In the genomic region with DNA sequence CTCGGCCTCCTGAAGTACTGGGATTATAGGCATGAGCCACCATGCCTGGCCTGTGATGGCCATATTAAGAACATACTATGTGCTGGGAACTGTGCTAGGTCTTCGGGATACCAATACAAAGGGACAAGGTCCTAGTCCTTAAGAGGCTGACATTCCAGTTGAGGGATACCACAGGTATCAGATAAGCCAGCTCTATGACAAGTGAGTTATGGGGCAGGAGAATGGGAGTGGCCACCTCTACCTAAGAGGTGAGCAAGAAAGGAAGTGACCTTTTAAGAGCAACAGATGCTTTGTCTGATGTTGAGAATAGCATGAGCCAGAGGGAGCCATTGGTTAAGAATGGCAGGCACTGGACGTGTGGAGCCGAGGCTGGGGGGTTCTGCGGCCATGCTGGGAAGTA, we compare ENCODE assay signal across 20 cellular contexts. TPM values are rescaled to one million over a fixed set of nuclear protein-coding genes. Genes with fewer than 3 reads are reported as not detected.
DNase-seq lines count a peak whose midpoint lies in the region; ATAC-seq, FAIRE-seq and TF ChIP-seq lines count a peak whose summit lies in the region.
"Had no signal": no experiment of that assay in that cellular context is flagged by ENCODE, and none has a peak within 500 bp of the region (broad histone marks: within the 10 kb centered on the region; RNA-seq: fewer than 3 reads in every experiment).

No MANE protein-coding gene starts in this region.

- POLR2A ChIA-PET in H1 (lab: Charles Lee; ENCODE audit: partially characterized antibody), result interaction anchor here (1.0 to 1.7 kb wide), 4 partner anchors 13 to 409 kb away, joined by 3 to 11 read pairs (median 5); a partner anchor contains a TSS

- no peak overlapping the region for H4K8ac ChIP-seq in H1 (ENCODE audit: extremely low read depth, insufficient read depth, low read length)
- H4K8ac ChIP-seq in mesendoderm (ENCODE audit: low read depth, low read length), result no peak overlapping the region

- H3K36me3 ChIP-seq in H1 (ENCODE audit: control insufficient read depth in 2 of 4, insufficient read depth in 4 of 4, low read length in 3 of 4) (peaks cover 0 to 6% (median 1%) of the 10 kb centered on the region in 4 experiments; a peak in 4 of 8 replicates), mesendoderm (ENCODE audit: control insufficient read depth, insufficient read depth, low read length) (no peaks in the 10 kb centered on the region), thyroid gland (no peaks in the 10 kb centered on the region)

- H3K79me1 ChIP-seq in H1 (ENCODE audit: low read depth, low read length), result 0 out of 2 replicates have a peak, but pooled peaks cover 3% of the 10 kb centered on the region
- no peaks in the 10 kb centered on the region for H3K79me1 ChIP-seq in mesendoderm (ENCODE audit: low read length)

- TF ChIP-seq CTCF in H1 (IDR thresholded peaks at IDR 0.05; ENCODE audit: control extremely low read depth in 1 of 3, insufficient read depth in 1 of 3, low read depth in 1 of 3, low read length in 3 of 3) (no peak), progenitor cell of endocrine pancreas (IDR thresholded peaks at IDR 0.05; ENCODE audit: unreplicated experiment) (no peak), thyroid gland (IDR thresholded peaks at IDR 0.05) (no peak)

- TF ChIP-seq RAD21 in H1 (IDR thresholded peaks at IDR 0.05 in 1 of 2, conservative IDR thresholded peaks at IDR 0.05 in 1 of 2; ENCODE audit: low read depth in 2 of 2, low read length in 2 of 2), result no peak

- H3K9ac ChIP-seq in H1 (replicated peaks in 1 of 4; ENCODE audit: extremely low read depth in 1 of 4, low read depth in 3 of 4, low read length in 3 of 4) (no peak overlapping the region), mesendoderm (ENCODE audit: low read length) (no peak overlapping the region)
- H3K9ac ChIP-seq: GM23248 had no signal

- ATAC-seq in activated naive CD8-positive, alpha-beta T cell treated with anti-CD3 and anti-CD28 coated beads, Interleukin-2, amount 50 U/mL, for 24 hours, result no peak
- ATAC-seq: A549 had no signal

- TF ChIP-seq EP300 in H1 (IDR thresholded peaks at IDR 0.05; ENCODE audit: borderline replicate concordance in 1 of 2, low read depth in 2 of 2, low read length in 2 of 2), result no peak

- no peaks in the 10 kb centered on the region for H3K27me3 ChIP-seq in H1 (replicated peaks in 1 of 4; ENCODE audit: control insufficient read depth in 3 of 4, extremely low read depth in 1 of 4, insufficient read depth in 3 of 4, low read length in 3 of 4)
- H3K27me3 ChIP-seq in mesendoderm (ENCODE audit: insufficient read depth, low read length, poor library complexity), result no peaks in the 10 kb centered on the region
- no peaks in the 10 kb centered on the region for H3K27me3 ChIP-seq in thyroid gland

- H4K5ac ChIP-seq in H1 (ENCODE audit: insufficient read length, low read depth, low read length) (no peak overlapping the region), mesendoderm (ENCODE audit: low read length) (no peak overlapping the region)

- H3K4ac ChIP-seq in H1 (replicated peaks; ENCODE audit: insufficient read length, low read depth, low read length) (no peak overlapping the region), mesendoderm (ENCODE audit: low read depth, low read length) (no peak overlapping the region)

- H3K4me3 ChIP-seq in H1 (ENCODE audit: extremely low read depth in 1 of 4, insufficient read depth in 2 of 4, low read depth in 3 of 4, low read length in 4 of 4) (no peak overlapping the region), mesendoderm (ENCODE audit: low read length) (no peak overlapping the region), thyroid gland (replicated peaks in 1 of 3) (no peak overlapping the region)
- H3K4me3 ChIP-seq: A549, GM23248 had no signal

- H3K79me2 ChIP-seq in H1 (ENCODE audit: control insufficient read depth in 1 of 2, insufficient read depth in 2 of 2, low read length in 2 of 2) (no peaks in the 10 kb centered on the region), mesendoderm (ENCODE audit: control insufficient read depth, insufficient read depth, low read length) (no peaks in the 10 kb centered on the region)

- peak overlapping the region; percentile 10 for H4K91ac ChIP-seq in H1 (replicated peaks; ENCODE audit: insufficient read length, low read length)

- no peak overlapping the region for H3K4me3 Mint-ChIP-seq in activated naive CD8-positive, alpha-beta T cell treated with anti-CD3 and anti-CD28 coated beads, Interleukin-2, amount 50 U/mL, for 24 hours
- no peak overlapping the region for H3K4me3 Mint-ChIP-seq in activated naive CD8-positive, alpha-beta T cell treated with anti-CD3 and anti-CD28 coated beads for 36 hours
- no peak overlapping the region for H3K4me3 Mint-ChIP-seq in progenitor cell of endocrine pancreas (ENCODE audit: low read depth)
- H3K4me3 Mint-ChIP-seq: CD4-positive, alpha-beta T cell had no signal

- H3K56ac ChIP-seq in H1 (replicated peaks; ENCODE audit: insufficient read length, low read depth, low read length) (no peak overlapping the region), mesendoderm (ENCODE audit: low read length) (no peak overlapping the region)

- H3K14ac ChIP-seq in H1 (ENCODE audit: insufficient read length), result no peak overlapping the region

- H2BK15ac ChIP-seq in H1 (ENCODE audit: low read length) (0 out of 2 replicates have a peak overlapping the region, but pooled peaks have one; percentile 62), mesendoderm (replicated peaks; ENCODE audit: low read depth) (no peak overlapping the region)

- no peak overlapping the region for H2AK5ac ChIP-seq in H1 (ENCODE audit: low read depth, low read length)
- no peak overlapping the region for H2AK5ac ChIP-seq in mesendoderm (ENCODE audit: low read length)

- WGBS in H1 (ENCODE audit: extremely low coverage in 1 of 2, insufficient coverage in 1 of 2, insufficient read length in 1 of 2, insufficient replicate concordance in 2 of 2, low coverage in 1 of 2, low lambda C conversion rate in 2 of 2, missing lambda C conversion rate in 1 of 2), 2 experiments, result 91% methylated on average over 5 of the region's 5 CpGs; no CpG with 5 or more reads in 1 of the 2 experiments
- WGBS in mesendoderm (ENCODE audit: extremely low coverage, insufficient coverage, low lambda C conversion rate), result no CpG with 5 or more reads among the region's 5 CpGs
- 94 to 98% methylated on average over 5 of the region's 5 CpGs for WGBS in thyroid gland, 2 donors

- TF ChIP-seq POLR2A in H1 (IDR thresholded peaks at IDR 0.05; ENCODE audit: control extremely low read depth in 1 of 2, low read depth in 2 of 2, low read length in 2 of 2) (no peak), thyroid gland (IDR thresholded peaks at IDR 0.05) (no peak)

- peaks cover 3% of the 10 kb centered on the region for H3K4me1 Mint-ChIP-seq in activated naive CD8-positive, alpha-beta T cell treated with anti-CD3 and anti-CD28 coated beads, Interleukin-2, amount 50 U/mL, for 24 hours
- peaks cover 19% of the 10 kb centered on the region for H3K4me1 Mint-ChIP-seq in activated naive CD8-positive, alpha-beta T cell treated with anti-CD3 and anti-CD28 coated beads for 36 hours
- peaks cover 4% of the 10 kb centered on the region for H3K4me1 Mint-ChIP-seq in progenitor cell of endocrine pancreas (ENCODE audit: low read depth)

- H3K27ac ChIP-seq in H1 (ENCODE audit: low read depth, low read length), result no peak overlapping the region
- no peak overlapping the region for H3K27ac ChIP-seq in mesendoderm (ENCODE audit: low read depth, low read length)
- H3K27ac ChIP-seq in thyroid gland, result no peak overlapping the region
- H3K27ac ChIP-seq: 22Rv1, A549, C4-2B, GM23248 had no signal

- no peaks in the 10 kb centered on the region for H4K20me1 ChIP-seq in H1 (replicated peaks in 1 of 2; ENCODE audit: control insufficient read depth in 1 of 2, insufficient read depth in 2 of 2, low read length in 2 of 2)

- no peak for DNase-seq in activated naive CD8-positive, alpha-beta T cell treated with anti-CD3 and anti-CD28 coated beads, Interleukin-2, amount 50 U/mL, for 24 hours
- no peak for DNase-seq in activated naive CD8-positive, alpha-beta T cell treated with anti-CD3 and anti-CD28 coated beads for 36 hours
- DNase-seq in H1 (ENCODE audit: low read depth in 1 of 2, low spot score in 2 of 2) (no peak), mesendoderm (peak; percentile 51), progenitor cell of endocrine pancreas (ENCODE audit: low spot score, unreplicated experiment) (no peak), NCI-H1930 (lab: John Stamatoyannopoulos, UW) (no peak), NCI-H2171 treated with DMSO at 0.1 percent for 48 hours (lab: John Stamatoyannopoulos, UW) (no peak), thyroid gland (no peak)
- DNase-seq: Caco-2; CD4-positive, alpha-beta T cell; GM23248; HCEC 1CT had no signal

- peak overlapping the region; percentile 28 for H3K27ac Mint-ChIP-seq in activated naive CD8-positive, alpha-beta T cell treated with anti-CD3 and anti-CD28 coated beads, Interleukin-2, amount 50 U/mL, for 24 hours
- no peak overlapping the region for H3K27ac Mint-ChIP-seq in activated naive CD8-positive, alpha-beta T cell treated with anti-CD3 and anti-CD28 coated beads for 36 hours
- H3K27ac Mint-ChIP-seq in progenitor cell of endocrine pancreas, result peak overlapping the region; percentile 7
- H3K27ac Mint-ChIP-seq: CD4-positive, alpha-beta T cell had no signal

- peaks cover under 1% of the 10 kb centered on the region for H3K23me2 ChIP-seq in H1 (ENCODE audit: low read depth, low read length)

- no peak overlapping the region for H2BK12ac ChIP-seq in H1 (ENCODE audit: low read depth, low read length)

- no peaks in the 10 kb centered on the region for H3K9me3 Mint-ChIP-seq in activated naive CD8-positive, alpha-beta T cell treated with anti-CD3 and anti-CD28 coated beads, Interleukin-2, amount 50 U/mL, for 24 hours
- H3K9me3 Mint-ChIP-seq in activated naive CD8-positive, alpha-beta T cell treated with anti-CD3 and anti-CD28 coated beads for 36 hours, result no peaks in the 10 kb centered on the region
- H3K9me3 Mint-ChIP-seq in progenitor cell of endocrine pancreas (ENCODE audit: low read depth), result no peaks in the 10 kb centered on the region
- H3K9me3 Mint-ChIP-seq: CD4-positive, alpha-beta T cell had no signal

- no peak for FAIRE-seq in H1 (lab: Jason Lieb, UNC)
- FAIRE-seq: A549, D721Med, G401.6, GM12892, GM18507, H54 had no signal

- H2AFZ ChIP-seq in H1 (ENCODE audit: low read length), result no peak overlapping the region
- H2AFZ ChIP-seq: GM23248 had no signal

- peaks cover 3% of the 10 kb centered on the region for H3K27me3 Mint-ChIP-seq in activated naive CD8-positive, alpha-beta T cell treated with anti-CD3 and anti-CD28 coated beads, Interleukin-2, amount 50 U/mL, for 24 hours
- no peaks in the 10 kb centered on the region for H3K27me3 Mint-ChIP-seq in activated naive CD8-positive, alpha-beta T cell treated with anti-CD3 and anti-CD28 coated beads for 36 hours
- peaks cover 6% of the 10 kb centered on the region for H3K27me3 Mint-ChIP-seq in progenitor cell of endocrine pancreas
- H3K27me3 Mint-ChIP-seq: CD4-positive, alpha-beta T cell had no signal

- H3K4me2 ChIP-seq in H1 (ENCODE audit: insufficient read depth in 1 of 2, low read depth in 2 of 2, low read length in 2 of 2), result no peak overlapping the region
- H3K4me2 ChIP-seq in mesendoderm (ENCODE audit: low read length), result no peak overlapping the region
- H3K4me2 ChIP-seq: A549 had no signal

- H2BK120ac ChIP-seq in H1 (replicated peaks; ENCODE audit: low read depth, low read length) (no peak overlapping the region), mesendoderm (ENCODE audit: low read depth, low read length) (no peak overlapping the region)

- H3K4me1 ChIP-seq in H1 (replicated peaks in 1 of 4; ENCODE audit: control insufficient read depth in 3 of 4, insufficient read depth in 4 of 4, low read length in 3 of 4) (peaks cover 4 to 20% (median 11%) of the 10 kb centered on the region in 4 experiments), mesendoderm (ENCODE audit: control insufficient read depth, low read depth, low read length) (peaks cover under 1% of the 10 kb centered on the region), thyroid gland (peaks cover 0 to under 1% of the 10 kb centered on the region in 2 donors)
- H3K4me1 ChIP-seq: Caco-2 had no signal

- H3K9me3 ChIP-seq in H1 (ENCODE audit: insufficient read depth in 2 of 2, low read depth in 1 of 2, low read length in 1 of 2) (no peaks in the 10 kb centered on the region), thyroid gland (no peaks in the 10 kb centered on the region)
- H3K9me3 ChIP-seq: A549, Caco-2 had no signal

- H2BK5ac ChIP-seq in H1 (ENCODE audit: low read depth, low read length) (no peak overlapping the region), mesendoderm (ENCODE audit: low read length) (no peak overlapping the region)

- H3K36me3 Mint-ChIP-seq in activated naive CD8-positive, alpha-beta T cell treated with anti-CD3 and anti-CD28 coated beads, Interleukin-2, amount 50 U/mL, for 24 hours (ENCODE audit: low read depth), result peaks cover 7% of the 10 kb centered on the region
- H3K36me3 Mint-ChIP-seq in activated naive CD8-positive, alpha-beta T cell treated with anti-CD3 and anti-CD28 coated beads for 36 hours, result peaks cover 3% of the 10 kb centered on the region
- peaks cover 7% of the 10 kb centered on the region for H3K36me3 Mint-ChIP-seq in progenitor cell of endocrine pancreas (ENCODE audit: insufficient read depth)

- no peak overlapping the region for H2BK20ac ChIP-seq in H1 (ENCODE audit: low read length)

- intact Hi-C loops in thyroid gland (cut with DNase I), result no loop called here

- CTCF ChIA-PET in H1 (lab: Charles Lee; ENCODE audit: partially characterized antibody), result interaction anchor here (0.6 to 0.7 kb wide), 2 partner anchors 27 to 47 kb away, joined by 3 to 4 read pairs; a partner anchor contains a TSS

- H3K23ac ChIP-seq in H1 (ENCODE audit: insufficient read length), result no peak overlapping the region
- no peak overlapping the region for H3K23ac ChIP-seq in mesendoderm (ENCODE audit: low read length)

- H3K18ac ChIP-seq in H1 (ENCODE audit: extremely low read depth, low read length) (no peak overlapping the region), mesendoderm (ENCODE audit: low read length) (no peak overlapping the region)

RNA-seq across cellular contexts. Expression of a gene that starts 27.0 kb away (rescaled TPM):
- total RNA-seq in activated naive CD8-positive, alpha-beta T cell treated with anti-CD3 and anti-CD28 coated beads for 36 hours, result 1 to 10 TPM; 7.0 to 7.1 TPM
- total RNA-seq in H1 (2021; fragmentation: NEBNext Ultra II Directional; extraction: Animal tissue kit (Norgen Biotek cat#: 25700)), result 2.6 and 3.3 TPM in 2 replicates
- 6.9 and 8.2 TPM in 2 replicates for polyA plus RNA-seq in H1 (2011; rRNA removed)
- polyA plus RNA-seq in H1 (2011; cell fraction: cytosol; rRNA removed), result 4.8 TPM
- polyA plus RNA-seq in H1 (2011; cell fraction: nucleus; rRNA removed), result 4.8 TPM
- 4.1 to 5.4 TPM (median 4.3 TPM) in 4 replicates for polyA plus RNA-seq in H1 (2012, experiment 1 of 2)
- 3.7 TPM for polyA plus RNA-seq in H1 (2012, experiment 2 of 2)
- polyA plus RNA-seq in H1 (2013, experiment 1 of 2), result 1.9 TPM
- 2.3 TPM for polyA plus RNA-seq in H1 (2013, experiment 2 of 2)
- 6.0 TPM in 2 replicates for polyA minus RNA-seq in H1 (2011; rRNA and poly(A)+ RNA removed)
- polyA minus RNA-seq in H1 (2011; cell fraction: cytosol; rRNA and poly(A)+ RNA removed), result 3.7 TPM
- polyA minus RNA-seq in H1 (2011; cell fraction: nucleus; rRNA and poly(A)+ RNA removed), result 7.1 TPM
- 1.2 TPM for polyA plus RNA-seq in mesendoderm (2013, experiment 1 of 2)
- polyA plus RNA-seq in mesendoderm (2013, experiment 2 of 2), result 1.6 TPM
- total RNA-seq in progenitor cell of endocrine pancreas (0.48 and 0.67 TPM in 2 replicates), thyroid gland (not detected)
- total RNA-seq: CD4-positive, alpha-beta T cell had no signal

RNA-seq across cellular contexts. Expression of a gene that starts 27.6 kb away (rescaled TPM):
- total RNA-seq in activated naive CD8-positive, alpha-beta T cell treated with anti-CD3 and anti-CD28 coated beads for 36 hours, result 10 to 100 TPM; 10.8 to 13.4 TPM
- total RNA-seq in H1 (2021; fragmentation: NEBNext Ultra II Directional; extraction: Animal tissue kit (Norgen Biotek cat#: 25700)), result 39.3 and 39.4 TPM in 2 replicates
- 39.0 and 57.7 TPM in 2 replicates for polyA plus RNA-seq in H1 (2011; rRNA removed)
- 56.6 TPM for polyA plus RNA-seq in H1 (2011; cell fraction: cytosol; rRNA removed)
- 36.5 TPM for polyA plus RNA-seq in H1 (2011; cell fraction: nucleus; rRNA removed)
- 36.5 to 48.1 TPM (median 44.0 TPM) in 4 replicates for polyA plus RNA-seq in H1 (2012, experiment 1 of 2)
- polyA plus RNA-seq in H1 (2012, experiment 2 of 2), result 15.0 TPM
- 27.2 TPM for polyA plus RNA-seq in H1 (2013, experiment 1 of 2)
- polyA plus RNA-seq in H1 (2013, experiment 2 of 2), result 28.8 TPM
- polyA minus RNA-seq in H1 (2011; rRNA and poly(A)+ RNA removed), result 24.2 and 26.3 TPM in 2 replicates
- 8.7 TPM for polyA minus RNA-seq in H1 (2011; cell fraction: cytosol; rRNA and poly(A)+ RNA removed)
- polyA minus RNA-seq in H1 (2011; cell fraction: nucleus; rRNA and poly(A)+ RNA removed), result 8.5 TPM
- 34.6 TPM for polyA plus RNA-seq in mesendoderm (2013, experiment 1 of 2)
- polyA plus RNA-seq in mesendoderm (2013, experiment 2 of 2), result 33.3 TPM
- total RNA-seq in progenitor cell of endocrine pancreas (27.9 and 35.4 TPM in 2 replicates), thyroid gland (10 to 100 TPM; 10.5 to 22.3 (median 13.5) TPM)

RNA-seq across cellular contexts. Expression of a gene that starts 27.7 kb away (rescaled TPM):
- total RNA-seq in activated naive CD8-positive, alpha-beta T cell treated with anti-CD3 and anti-CD28 coated beads for 36 hours, result 10 to 100 TPM; 39.7 to 41.2 TPM
- 50.7 and 55.0 TPM in 2 replicates for total RNA-seq in H1 (2021; fragmentation: NEBNext Ultra II Directional; extraction: Animal tissue kit (Norgen Biotek cat#: 25700))
- 9.9 and 11.8 TPM in 2 replicates for polyA plus RNA-seq in H1 (2011; rRNA removed)
- polyA plus RNA-seq in H1 (2011; cell fraction: cytosol; rRNA removed), result 14.4 TPM
- polyA plus RNA-seq in H1 (2011; cell fraction: nucleus; rRNA removed), result 27.6 TPM
- 36.1 to 48.9 TPM (median 38.4 TPM) in 4 replicates for polyA plus RNA-seq in H1 (2012, experiment 1 of 2)
- 9.5 TPM for polyA plus RNA-seq in H1 (2012, experiment 2 of 2)
- 38.5 TPM for polyA plus RNA-seq in H1 (2013, experiment 1 of 2)
- polyA plus RNA-seq in H1 (2013, experiment 2 of 2), result 46.4 TPM
- polyA minus RNA-seq in H1 (2011; rRNA and poly(A)+ RNA removed), result 10.6 and 14.9 TPM in 2 replicates
- polyA minus RNA-seq in H1 (2011; cell fraction: cytosol; rRNA and poly(A)+ RNA removed), result 28.7 TPM
- 33.0 TPM for polyA minus RNA-seq in H1 (2011; cell fraction: nucleus; rRNA and poly(A)+ RNA removed)
- polyA plus RNA-seq in mesendoderm (2013, experiment 1 of 2), result 31.5 TPM
- 32.0 TPM for polyA plus RNA-seq in mesendoderm (2013, experiment 2 of 2)
- total RNA-seq in progenitor cell of endocrine pancreas (42.2 and 42.5 TPM in 2 replicates), thyroid gland (100 to 1,000 TPM; 103 to 160 (median 134) TPM)
